ENCODE assay signal across 19 cellular contexts in the genomic region with DNA sequence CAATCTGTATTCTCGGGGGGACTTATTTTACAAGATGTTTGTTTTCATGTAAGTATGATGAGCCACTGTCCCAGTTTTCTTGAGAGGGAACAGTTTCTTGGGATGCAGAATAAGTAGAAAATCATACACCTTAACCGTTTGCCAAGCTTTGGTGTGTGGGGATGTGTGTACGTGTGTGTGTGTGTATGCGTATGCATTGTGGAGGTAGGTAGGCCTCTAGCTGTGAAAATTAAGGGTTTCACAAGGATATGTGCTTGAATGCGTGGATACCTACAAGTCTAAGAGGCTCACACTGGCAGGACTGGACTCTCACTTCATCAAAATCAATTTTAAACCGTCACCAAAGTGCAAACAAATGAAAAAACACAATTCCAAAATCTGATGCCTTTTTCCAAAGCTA.
"Had no signal": no experiment of that assay in that cellular context is flagged by ENCODE, and none has a peak within 500 bp of the region (broad histone marks: within the 10 kb centered on the region; RNA-seq: fewer than 3 reads in every experiment).

No MANE protein-coding gene starts in this region.

- H3K27me3 ChIP-seq: MG63, SJCRH30 had no signal

- DNase-seq: Karpas-422; KG1; MG63; NCI-H1092 treated with DMSO at 0.1 percent for 48 hours; NCI-H1436; NCI-H187 treated with DMSO at 0.1 percent for 48 hours; NCI-H2107; NCI-H345; NCI-H446 treated with DMSO at 0.1 percent for 48 hours; NCI-H510A treated with DMSO at 0.1 percent for 48 hours; NCI-H526; NCI-H748 treated with DMSO at 0.1 percent for 48 hours; NK-92 treated with Interleukin-12 subunit alpha and Interleukin-12 subunit beta, amount 100 ng/mL, for 24 hours; PC-3; SHP77 treated with DMSO at 0.1 percent for 48 hours; SJCRH30 had no signal

- ATAC-seq: Panc1, PC-3, Right ventricle myocardium inferior had no signal

- H3K36me3 ChIP-seq: MG63, SJCRH30 had no signal

- H3K27ac ChIP-seq: HL-60, SJCRH30 had no signal

- H3K4me3 ChIP-seq: MG63, SJCRH30 had no signal

- H3K9me3 ChIP-seq: MG63, SJCRH30 had no signal
